In genomic region chr11:128956401-128957203, GRCh38 we compare ENCODE assay signal across 8 cellular contexts. TPM values are rescaled to one million over a fixed set of nuclear protein-coding genes. Genes with fewer than 3 reads are reported as not detected.
DNase-seq lines count a peak whose midpoint lies in the region; ATAC-seq and TF ChIP-seq lines count a peak whose summit lies in the region.

No MANE protein-coding gene starts in this region.

- peak; percentile 87 for ATAC-seq in DND-41 (ENCODE audit: insufficient read depth, low read depth)
- ATAC-seq in GM21528 (IDR thresholded peaks at IDR 0.05; ENCODE audit: low FRiP score, unreplicated experiment) = peak; percentile 62
- ATAC-seq in effector memory CD8-positive, alpha-beta T cell (replicated peaks) = no peak
- peak; percentile 68 to 83 for ATAC-seq in lower lobe of right lung
- ATAC-seq in GM19023 (IDR thresholded peaks at IDR 0.05; ENCODE audit: unreplicated experiment) = no peak

- peak; percentile 42 for DNase-seq in DND-41
- peak in 1 of 3 donors; percentile 64 for DNase-seq in Peyer's patch
- peak; percentile 7 to 26 (median 12) for DNase-seq in effector memory CD8-positive, alpha-beta T cell
- DNase-seq in lower lobe of right lung = no peak
- no peak for DNase-seq in OCI-M2 (lab: John Stamatoyannopoulos, UW; ENCODE audit: unreplicated experiment)

- intact Hi-C loops in lower lobe of right lung (cut with DNase I) = loop anchor here (5.0 kb wide), 1 partner anchor 69 kb away; no protein-coding TSS in a partner anchor

- no peak overlapping the region for H3K4me3 Mint-ChIP-seq in effector memory CD8-positive, alpha-beta T cell

- H3K4me1 ChIP-seq in DND-41 (ENCODE audit: insufficient read depth, low read length) (no peaks in the 10 kb centered on the region), Peyer's patch (no peaks in the 10 kb centered on the region), lower lobe of right lung (no peaks in the 10 kb centered on the region)

- H3K27ac ChIP-seq in DND-41 (ENCODE audit: low read length) = no peak overlapping the region
- no peak overlapping the region for H3K27ac ChIP-seq in Peyer's patch
- no peak overlapping the region for H3K27ac ChIP-seq in lower lobe of right lung

- H3K36me3 Mint-ChIP-seq in effector memory CD8-positive, alpha-beta T cell (ENCODE audit: insufficient read depth) = no peaks in the 10 kb centered on the region

- peaks cover 28 to 42% of the 10 kb centered on the region in 2 donors for H3K27me3 Mint-ChIP-seq in effector memory CD8-positive, alpha-beta T cell

- peaks cover 0 to 1% of the 10 kb centered on the region in 2 donors for H3K4me1 Mint-ChIP-seq in effector memory CD8-positive, alpha-beta T cell (ENCODE audit: low read depth in 2 of 2)

- H3K4me3 ChIP-seq in DND-41 (ENCODE audit: low read depth in 1 of 2, low read length in 2 of 2) = no peak overlapping the region
- H3K4me3 ChIP-seq in Peyer's patch = no peak overlapping the region
- no peak overlapping the region for H3K4me3 ChIP-seq in lower lobe of right lung

- no peaks in the 10 kb centered on the region for H3K36me3 ChIP-seq in DND-41 (ENCODE audit: insufficient read depth, low read length)
- no peaks in the 10 kb centered on the region for H3K36me3 ChIP-seq in Peyer's patch
- no peaks in the 10 kb centered on the region for H3K36me3 ChIP-seq in lower lobe of right lung

- H3K79me2 ChIP-seq in DND-41 (ENCODE audit: insufficient read depth, low read length) = no peaks in the 10 kb centered on the region

- H3K9me3 ChIP-seq in DND-41 (ENCODE audit: insufficient read depth, low read length, severe bottlenecking) = no peaks in the 10 kb centered on the region
- no peaks in the 10 kb centered on the region for H3K9me3 ChIP-seq in Peyer's patch
- H3K9me3 ChIP-seq in lower lobe of right lung = no peaks in the 10 kb centered on the region

- no peak overlapping the region for H3K27ac Mint-ChIP-seq in effector memory CD8-positive, alpha-beta T cell

- no peak overlapping the region for H2AFZ ChIP-seq in DND-41 (ENCODE audit: low read depth, low read length)

- H3K4me2 ChIP-seq in DND-41 (ENCODE audit: insufficient read depth, low read length) = no peak overlapping the region

- no peaks in the 10 kb centered on the region for H4K20me1 ChIP-seq in DND-41 (ENCODE audit: insufficient read depth, low read length)

- no peak for TF ChIP-seq POLR2A in Peyer's patch (IDR thresholded peaks at IDR 0.05)

- no peak overlapping the region for H3K9ac ChIP-seq in DND-41 (ENCODE audit: low read depth, low read length)

- TF ChIP-seq CTCF in DND-41 (IDR thresholded peaks at IDR 0.05; ENCODE audit: borderline replicate concordance, extremely low read depth, low read length, poor library complexity, severe bottlenecking) (peak; percentile 85), LNCAP (IDR thresholded peaks at IDR 0.05) (peak; percentile 73), Peyer's patch (IDR thresholded peaks at IDR 0.05) (peak; percentile 26 to 91 (median 74)), lower lobe of right lung (IDR thresholded peaks at IDR 0.05) (peak; percentile 67)

- H3K9me3 Mint-ChIP-seq in effector memory CD8-positive, alpha-beta T cell = no peaks in the 10 kb centered on the region

- no peaks in the 10 kb centered on the region for H3K27me3 ChIP-seq in DND-41 (ENCODE audit: insufficient read depth, low read length, poor library complexity)
- H3K27me3 ChIP-seq in Peyer's patch = no peaks in the 10 kb centered on the region
- no peaks in the 10 kb centered on the region for H3K27me3 ChIP-seq in lower lobe of right lung (ENCODE audit: low read depth)

RNA-seq across cellular contexts. Expression of gene TP53AIP1, which starts 13.9 kb away (rescaled TPM):
- total RNA-seq in Peyer's patch (1 to 10 TPM in 1 of 4 donors, under 1 TPM in 2, not detected in 1; 0.35 to 2.0 (median 0.47) TPM), lower lobe of right lung (not detected)

Comparison
In these comparisons a context has a peak if more than half of its experiments do, and no peak if none do; other contexts are left out.
1. ATAC-seq: peak in DND-41 (single experiment), GM21528 (single experiment) and lower lobe of right lung (2 of 2); none in effector memory CD8-positive, alpha-beta T cell (single experiment) and GM19023 (single experiment).
2. DNase-seq: peak in DND-41 (single experiment) and effector memory CD8-positive, alpha-beta T cell (3 of 3); none in lower lobe of right lung (single experiment) and OCI-M2 (single experiment).
3. Peak in every context shown above with its lines, with median percentiles within 50 percentile points of each other: CTCF ChIP-seq.